1 cellular context compared by ENCODE assay signal in the genomic region with DNA sequence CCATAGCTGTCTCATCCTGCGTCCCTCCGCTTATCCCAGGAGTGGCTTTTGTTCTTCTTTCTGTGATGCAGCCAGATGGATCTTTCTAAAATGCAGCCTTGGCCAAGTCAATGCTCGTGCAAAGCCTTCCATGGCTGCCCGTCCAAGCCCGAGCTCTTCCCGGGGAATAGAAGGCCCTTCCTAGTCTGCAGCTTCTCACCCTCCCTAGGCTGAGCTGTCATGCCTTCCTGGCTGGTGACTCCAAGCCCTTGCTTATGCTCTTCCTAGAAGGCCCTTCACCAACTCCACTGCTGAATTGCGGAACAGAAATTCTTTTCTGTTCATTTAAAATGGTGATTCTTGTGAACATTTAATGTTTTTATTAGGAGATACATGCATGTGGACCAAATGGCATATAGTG.
TF ChIP-seq lines count a peak whose summit lies in the region.

No MANE protein-coding gene starts in this region.

TF ChIP-seq in IMR-90, 13 proteins besides CTCF, POLR2A, EP300 and RAD21 (continued from another document):
- TF ChIP-seq BHLHE40 (IDR thresholded peaks at IDR 0.05; ENCODE audit: low read depth, low read length) (no peak), MAZ (IDR thresholded peaks at IDR 0.05; ENCODE audit: borderline replicate concordance, low read depth, low read length) (no peak)
